In genomic region chr18:79608535-79608934, GRCh38 we compare ENCODE assay signal across 13 cellular contexts.
"Had no signal": no experiment of that assay in that cellular context is flagged by ENCODE, and none has a peak within 500 bp of the region (broad histone marks: within the 10 kb centered on the region; RNA-seq: fewer than 3 reads in every experiment).

No MANE protein-coding gene starts in this region.

- H3K4me1 ChIP-seq: colonic mucosa, gastrocnemius medialis, uterus had no signal

- H3K9me3 Mint-ChIP-seq: activated naive CD4-positive, alpha-beta T cell treated with anti-CD3 and anti-CD28 coated beads, Interleukin-2, amount 10 ng/mL, durations not matched to agents 7 days and 5 days; naive thymus-derived CD4-positive, alpha-beta T cell had no signal

- H3K27ac ChIP-seq: cardiac muscle cell, colonic mucosa, gastrocnemius medialis, uterus had no signal

- H3K36me3 ChIP-seq: cardiac muscle cell, colonic mucosa, gastrocnemius medialis, uterus had no signal

- H3K27ac Mint-ChIP-seq: activated CD4-positive, alpha-beta T cell treated with anti-CD3 and anti-CD28 coated beads for 36 hours; activated CD8-positive, alpha-beta T cell treated with anti-CD3 and anti-CD28 coated beads, Interleukin-2, amount 10 ng/mL, durations not matched to agents 7 days and 5 days; activated naive CD4-positive, alpha-beta T cell treated with anti-CD3 and anti-CD28 coated beads, Interleukin-2, amount 10 ng/mL, durations not matched to agents 7 days and 5 days; naive thymus-derived CD4-positive, alpha-beta T cell had no signal

- H3K27me3 ChIP-seq: cardiac muscle cell, colonic mucosa, uterus had no signal

- H3K9me3 ChIP-seq: colonic mucosa, gastrocnemius medialis, uterus had no signal

- H3K4me3 Mint-ChIP-seq: activated CD4-positive, alpha-beta T cell treated with anti-CD3 and anti-CD28 coated beads for 36 hours; activated CD8-positive, alpha-beta T cell treated with anti-CD3 and anti-CD28 coated beads, Interleukin-2, amount 10 ng/mL, durations not matched to agents 7 days and 5 days; activated naive CD4-positive, alpha-beta T cell treated with anti-CD3 and anti-CD28 coated beads, Interleukin-2, amount 10 ng/mL, durations not matched to agents 7 days and 5 days; naive thymus-derived CD4-positive, alpha-beta T cell had no signal

- DNase-seq: activated CD4-positive, alpha-beta T cell treated with anti-CD3 and anti-CD28 coated beads for 36 hours; activated CD8-positive, alpha-beta memory T cell treated with anti-CD3 and anti-CD28 coated beads, Interleukin-2, amount 50 U/mL, for 48 hours; activated CD8-positive, alpha-beta T cell treated with anti-CD3 and anti-CD28 coated beads, Interleukin-2, amount 10 ng/mL, durations not matched to agents 7 days and 5 days; colonic mucosa; effector CD4-positive, alpha-beta T cell; gastrocnemius medialis; naive thymus-derived CD4-positive, alpha-beta T cell; small intestine; T-helper 2 cell had no signal

- H3K36me3 Mint-ChIP-seq: activated naive CD4-positive, alpha-beta T cell treated with anti-CD3 and anti-CD28 coated beads, Interleukin-2, amount 10 ng/mL, durations not matched to agents 7 days and 5 days; naive thymus-derived CD4-positive, alpha-beta T cell had no signal

- H3K4me1 Mint-ChIP-seq: activated CD4-positive, alpha-beta T cell treated with anti-CD3 and anti-CD28 coated beads for 36 hours; activated naive CD4-positive, alpha-beta T cell treated with anti-CD3 and anti-CD28 coated beads, Interleukin-2, amount 10 ng/mL, durations not matched to agents 7 days and 5 days; naive thymus-derived CD4-positive, alpha-beta T cell had no signal

- ATAC-seq: activated CD4-positive, alpha-beta T cell treated with anti-CD3 and anti-CD28 coated beads for 36 hours; activated CD8-positive, alpha-beta T cell treated with anti-CD3 and anti-CD28 coated beads, Interleukin-2, amount 10 ng/mL, durations not matched to agents 7 days and 5 days; gastrocnemius medialis; naive thymus-derived CD4-positive, alpha-beta T cell had no signal

- H3K27me3 Mint-ChIP-seq: activated CD4-positive, alpha-beta T cell treated with anti-CD3 and anti-CD28 coated beads for 36 hours; activated naive CD4-positive, alpha-beta T cell treated with anti-CD3 and anti-CD28 coated beads, Interleukin-2, amount 10 ng/mL, durations not matched to agents 7 days and 5 days had no signal

- H3K4me3 ChIP-seq: cardiac muscle cell, colonic mucosa, gastrocnemius medialis, lung, uterus had no signal
